ENCODE assay signal across 19 cellular contexts in the genomic region with DNA sequence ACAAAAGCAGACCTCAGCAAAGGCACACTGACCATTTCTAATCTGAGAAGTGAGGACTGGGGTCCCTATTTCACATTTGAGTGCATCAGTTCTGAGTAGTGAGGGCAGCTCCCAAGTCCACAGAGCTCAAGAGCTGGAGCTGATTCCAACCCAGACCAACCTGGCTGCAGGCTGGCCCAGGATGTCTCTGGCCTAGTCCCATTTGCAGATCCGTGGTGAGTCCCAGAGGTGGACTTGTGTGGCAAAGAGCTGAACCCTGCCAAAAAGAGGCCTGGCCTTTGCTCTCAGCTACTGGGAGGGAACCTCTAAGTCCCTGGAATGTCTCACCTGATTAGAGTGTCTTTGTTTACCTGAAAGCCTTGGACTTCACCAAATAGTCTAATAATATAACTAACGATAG.
"Had no signal": no experiment of that assay in that cellular context is flagged by ENCODE, and none has a peak within 500 bp of the region (broad histone marks: within the 10 kb centered on the region; RNA-seq: fewer than 3 reads in every experiment).

No MANE protein-coding gene starts in this region.

- H3K4me3 ChIP-seq: coronary artery, lung, pancreas, right lobe of liver, thoracic aorta, transverse colon, upper lobe of right lung, uterus had no signal

- H3K27me3 ChIP-seq: right lobe of liver, transverse colon, upper lobe of right lung, uterus had no signal

- H3K27ac ChIP-seq: coronary artery, pancreas, right lobe of liver, thoracic aorta, transverse colon, upper lobe of right lung, uterus had no signal

- ATAC-seq: effector memory CD8-positive, alpha-beta T cell; left lobe of liver; naive thymus-derived CD4-positive, alpha-beta T cell; pancreas; right lobe of liver; upper lobe of right lung had no signal

- H3K36me3 ChIP-seq: pancreas, right lobe of liver, thoracic aorta, transverse colon, upper lobe of right lung, uterus had no signal

- H3K9me3 ChIP-seq: pancreas, right lobe of liver, thoracic aorta, transverse colon, upper lobe of right lung, uterus had no signal

- DNase-seq: dermis blood vessel endothelial cell; effector memory CD8-positive, alpha-beta T cell; kidney; midbrain; naive thymus-derived CD4-positive, alpha-beta T cell; occipital lobe; pancreas; right lobe of liver; small intestine; stimulated activated CD4-positive, alpha-beta T cell treated with anti-CD3 and anti-CD28 coated beads, Interleukin-15, amount 100 ng/mL, for 24 hours; stimulated activated CD4-positive, alpha-beta T cell treated with anti-CD3 and anti-CD28 coated beads, Interleukin-2, amount 100 ng/mL, for 48 hours; stimulated activated naive B cell treated with anti-CD40 and anti-IgM and Interleukin-4, amounts not matched to agents 10 μg/mL and 1 μg/mL and 100 μg/mL, for 72 hours; transverse colon; upper lobe of right lung; uterus had no signal

- H3K4me1 ChIP-seq: pancreas, right lobe of liver, transverse colon, upper lobe of right lung, uterus had no signal
